In the genomic region with DNA sequence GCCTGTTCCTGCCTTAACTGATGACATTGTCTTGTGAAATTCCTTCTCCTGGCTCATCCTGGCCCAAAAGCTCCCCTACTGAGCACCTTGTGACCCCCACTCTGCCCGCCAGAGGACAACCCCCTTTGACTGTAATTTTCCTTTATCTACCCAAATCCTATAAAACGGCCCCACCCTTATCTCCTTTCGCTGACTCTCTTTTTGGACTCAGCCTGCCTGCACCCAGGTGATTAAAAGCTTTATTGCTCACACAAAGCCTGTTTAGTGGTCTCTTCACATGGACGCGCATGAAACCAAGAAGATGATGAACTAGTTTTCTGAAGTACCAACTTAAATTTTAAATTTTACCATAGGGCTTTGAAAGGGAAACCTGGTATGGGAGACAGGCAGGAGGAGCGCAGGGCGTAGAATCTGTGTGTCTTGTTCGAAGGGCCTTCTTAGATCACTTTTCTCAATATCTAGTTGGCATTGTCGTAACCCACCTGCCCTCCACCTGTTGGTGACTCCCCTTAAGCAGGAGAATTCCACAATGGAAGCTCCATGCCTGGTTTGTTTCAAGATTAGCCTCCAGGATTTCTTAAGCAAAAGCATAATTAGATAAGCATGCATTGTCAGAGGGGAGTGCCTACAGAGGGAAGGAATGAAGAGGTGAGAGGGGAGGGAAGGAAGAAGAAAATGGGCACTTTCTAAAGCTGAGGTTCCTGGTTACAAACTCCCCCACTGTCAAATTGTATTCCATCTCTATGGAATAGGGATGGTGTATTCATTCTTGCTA, we compare ENCODE assay signal across 8 cellular contexts.
DNase-seq lines count a peak whose midpoint lies in the region; ATAC-seq, FAIRE-seq and TF ChIP-seq lines count a peak whose summit lies in the region.
"Not testable (repeated sequence)": the region's sequence is repeated elsewhere in the genome, so short reads cannot be mapped to it uniquely, and the experiment has no call there.

No MANE protein-coding gene starts in this region.

- peaks cover 14% of the 10 kb centered on the region for H3F3A ChIP-seq in SK-N-SH (replicated peaks; ENCODE audit: insufficient read depth)

- H3K4me2 ChIP-seq in SK-N-SH (peak overlapping the region; percentile 57), K562 (ENCODE audit: insufficient read depth, low read length) (peak overlapping the region; percentile 58; the same call in 1 of the 2 replicates), trophoblast cell (ENCODE audit: low read length) (peak overlapping the region; percentile 23)
- not testable (repeated sequence) for H3K4me2 ChIP-seq in mesenchymal stem cell (ENCODE audit: low read length, poor library complexity, severe bottlenecking)

- not testable (repeated sequence) for TF ChIP-seq RAD21 in SK-N-SH (IDR thresholded peaks at IDR 0.05; ENCODE audit: low read length); K562 (CRISPR knock-in tag; conservative IDR thresholded peaks at IDR 0.05 in 1 of 2, IDR thresholded peaks at IDR 0.05 in 1 of 2)

- peak overlapping the region; percentile 34 for H2BK120ac ChIP-seq in mesenchymal stem cell (ENCODE audit: low read depth, low read length)
- not testable (repeated sequence) for H2BK120ac ChIP-seq in trophoblast cell (ENCODE audit: insufficient read depth, low read length, poor library complexity)

- peak overlapping the region; percentile 96 for H3K27ac Mint-ChIP-seq in HFFc6

- H3K23ac ChIP-seq in mesenchymal stem cell (ENCODE audit: low read length in 2 of 2); trophoblast cell (ENCODE audit: low read length): not testable (repeated sequence)

- not testable (repeated sequence) for TF ChIP-seq CTCF in HFFc6 (IDR thresholded peaks at IDR 0.05); SK-N-SH (IDR thresholded peaks at IDR 0.05); K562 (IDR thresholded peaks at IDR 0.05 in 2 of 3, conservative IDR thresholded peaks at IDR 0.05 in 1 of 3; ENCODE audit: insufficient read depth in 2 of 3, low read depth in 1 of 3, low read length in 3 of 3); esophagus muscularis mucosa (IDR thresholded peaks at IDR 0.05)

- H3K4me3 Mint-ChIP-seq in HFFc6 = peak overlapping the region; percentile 83

- H3K4ac ChIP-seq in mesenchymal stem cell (ENCODE audit: low read depth in 1 of 2, low read length in 2 of 2) = peak overlapping the region in 1 of 2 experiments; percentile 81
- not testable (repeated sequence) for H3K4ac ChIP-seq in trophoblast cell (ENCODE audit: low read depth, low read length)

- H4K12ac ChIP-seq in trophoblast cell (ENCODE audit: low read depth, low read length) = not testable (repeated sequence)

- H3K4me1 ChIP-seq in ACC112 (ENCODE audit: control insufficient read depth, insufficient read depth, low read length, unreplicated experiment) (peaks cover 24% of the 10 kb centered on the region), SK-N-SH (ENCODE audit: control insufficient read depth in 1 of 2, insufficient read depth in 2 of 2, low read depth in 1 of 2, low read length in 1 of 2) (peaks cover 0 to 16% of the 10 kb centered on the region in 2 experiments; a peak in 1 of 4 replicates), K562 (replicated peaks in 1 of 2; ENCODE audit: control insufficient read depth in 2 of 2, insufficient read depth in 2 of 2, low read length in 2 of 2) (peaks cover 0 to 21% of the 10 kb centered on the region in 2 experiments; a peak in 4 of 5 replicates)
- not testable (repeated sequence) for H3K4me1 ChIP-seq in esophagus muscularis mucosa; mesenchymal stem cell (ENCODE audit: control insufficient read depth, insufficient read depth, low read depth, low read length); trophoblast cell (ENCODE audit: control insufficient read depth in 1 of 2, insufficient read depth in 2 of 2, low read length in 2 of 2)

- 93% methylated on average over 9 of the region's 9 CpGs for WGBS in SK-N-SH (ENCODE audit: low lambda C conversion rate)
- 23% methylated on average over 9 of the region's 9 CpGs for WGBS in K562 (ENCODE audit: insufficient coverage, low coverage, missing lambda C conversion rate)
- 94% methylated on average over 9 of the region's 9 CpGs for WGBS in esophagus muscularis mucosa
- WGBS in mesenchymal stem cell = 78% methylated on average over 7 of the region's 9 CpGs
- no CpG with 5 or more reads among the region's 9 CpGs for WGBS in trophoblast cell (ENCODE audit: extremely low coverage, insufficient coverage, insufficient read length)

- H3K4me3 ChIP-seq in ACC112 (ENCODE audit: low read depth, low read length); SK-N-SH (ENCODE audit: low read depth in 2 of 2, low read length in 1 of 2); K562; esophagus muscularis mucosa; mesenchymal stem cell (ENCODE audit: insufficient read depth in 1 of 2, low read depth in 1 of 2, low read length in 2 of 2); trophoblast cell (ENCODE audit: low read depth, low read length): not testable (repeated sequence)

- in situ Hi-C loops in K562 (cut with MboI) = loop anchor here (5.0 kb wide), 1 partner anchor 622 kb away; no protein-coding TSS in a partner anchor

- not testable (repeated sequence) for H4K20me1 ChIP-seq in SK-N-SH (ENCODE audit: insufficient read depth); K562 (replicated peaks; ENCODE audit: control insufficient read depth, insufficient read depth, low read length)

- not testable (repeated sequence) for H3K9me1 ChIP-seq in K562 (ENCODE audit: control insufficient read depth, insufficient read depth, low read length)

- H2AK5ac ChIP-seq in mesenchymal stem cell (ENCODE audit: low read length, severe bottlenecking); trophoblast cell (ENCODE audit: low read length): not testable (repeated sequence)

- H3K9me3 ChIP-seq in SK-N-SH; K562 (replicated peaks; ENCODE audit: control insufficient read depth, insufficient read depth, low read depth, low read length); esophagus muscularis mucosa; mesenchymal stem cell (ENCODE audit: control insufficient read depth, low read length); trophoblast cell (ENCODE audit: insufficient read depth, low read depth, low read length): not testable (repeated sequence)

- intact Hi-C loops in K562 (cut with micrococcal nuclease); esophagus muscularis mucosa (cut with DNase I): not testable (repeated sequence)

- H4K91ac ChIP-seq in mesenchymal stem cell (ENCODE audit: low read length) = peak overlapping the region; percentile 46
- not testable (repeated sequence) for H4K91ac ChIP-seq in trophoblast cell (ENCODE audit: low read depth, low read length)

- not testable (repeated sequence) for H2BK5ac ChIP-seq in mesenchymal stem cell (ENCODE audit: low read depth, low read length, poor library complexity, severe bottlenecking); trophoblast cell (ENCODE audit: low read depth, low read length, poor library complexity)

- not testable (repeated sequence) for BruUV-seq in K562 (replicated peaks; lab: Mats Ljungman, UMichigan)

- not testable (repeated sequence) for H3K14ac ChIP-seq in mesenchymal stem cell (ENCODE audit: low read length in 2 of 2); trophoblast cell (ENCODE audit: low read length)

- H3K79me1 ChIP-seq in mesenchymal stem cell (replicated peaks; ENCODE audit: low read length, poor library complexity, severe bottlenecking); trophoblast cell (ENCODE audit: low read length): not testable (repeated sequence)

- DNase-seq in HFFc6; SK-N-SH; K562 (ENCODE audit: extremely low read depth in 1 of 4, low spot score in 3 of 4); mesenchymal stem cell: not testable (repeated sequence)
- DNase-seq in NCI-H82 (lab: John Stamatoyannopoulos, UW) (peak; percentile 25), esophagus muscularis mucosa (ENCODE audit: extremely low spot score) (peak; percentile 57), trophoblast cell (peak in 1 of 2 donors; percentile 66)

- H4K8ac ChIP-seq in mesenchymal stem cell (ENCODE audit: low read length); trophoblast cell (ENCODE audit: low read depth, low read length): not testable (repeated sequence)

- H3K79me2 ChIP-seq in ACC112 (ENCODE audit: control insufficient read depth, insufficient read depth, low read length, unreplicated experiment); SK-N-SH (ENCODE audit: insufficient read depth); K562 (ENCODE audit: control insufficient read depth, insufficient read depth, low read length); trophoblast cell (ENCODE audit: control insufficient read depth, insufficient read depth, low read length, poor library complexity): not testable (repeated sequence)

- POLR2A ChIA-PET in SK-N-SH (lab: Yijun Ruan, JAX) = not testable (repeated sequence)
- POLR2A ChIA-PET in K562 (lab: Yijun Ruan, JAX) = interaction anchor here (0.6 to 0.8 kb wide), 2 partner anchors 446 to 658 kb away, joined by 3 read pairs; no protein-coding TSS in a partner anchor

- FAIRE-seq in K562 (lab: Jason Lieb, UNC) = not testable (repeated sequence)

- H3K36me3 Mint-ChIP-seq in HFFc6 (ENCODE audit: low read depth) = not testable (repeated sequence)

- H3K9ac ChIP-seq in SK-N-SH (peak overlapping the region; percentile 62; the same call in 1 of the 2 replicates), K562 (ENCODE audit: insufficient read depth in 1 of 2, low read depth in 2 of 2, low read length in 2 of 2) (0 out of 4 replicates have a peak overlapping the region, but pooled peaks of 1 of the 2 experiments have one; percentile 6), mesenchymal stem cell (ENCODE audit: low read length) (peak overlapping the region; percentile 2)
- not testable (repeated sequence) for H3K9ac ChIP-seq in trophoblast cell (ENCODE audit: low read length)

- H3K27me3 Mint-ChIP-seq in HFFc6 (ENCODE audit: insufficient read depth) = not testable (repeated sequence)

- H2BK15ac ChIP-seq in mesenchymal stem cell (ENCODE audit: low read depth, poor library complexity, severe bottlenecking) = peak overlapping the region; percentile 69

- not testable (repeated sequence) for H3K27me3 ChIP-seq in ACC112 (ENCODE audit: insufficient read depth, low read length); SK-N-SH (ENCODE audit: insufficient read depth); K562 (ENCODE audit: control insufficient read depth in 2 of 2, insufficient read depth in 2 of 2, low read length in 2 of 2); esophagus muscularis mucosa; mesenchymal stem cell (ENCODE audit: control insufficient read depth in 1 of 2, insufficient read depth in 1 of 2, low read length in 2 of 2); trophoblast cell (ENCODE audit: insufficient read depth, low read length)

- H2AFZ ChIP-seq in ACC112 (ENCODE audit: low read length, unreplicated experiment) (peak overlapping the region; percentile 65), SK-N-SH (ENCODE audit: low read depth) (peak overlapping the region; percentile 81; the same call in 1 of the 2 replicates), K562 (ENCODE audit: low read depth, low read length) (peak overlapping the region; percentile 74; the same call in 1 of the 2 replicates)
- H2AFZ ChIP-seq in mesenchymal stem cell (ENCODE audit: low read depth, low read length); trophoblast cell (ENCODE audit: insufficient read depth, low read length, poor library complexity): not testable (repeated sequence)

- not testable (repeated sequence) for TF ChIP-seq POLR2A in K562 (conservative IDR thresholded peaks at IDR 0.05); esophagus muscularis mucosa (IDR thresholded peaks at IDR 0.05; ENCODE audit: low read depth)

- H3K18ac ChIP-seq in mesenchymal stem cell (ENCODE audit: low read depth in 1 of 2, low read length in 2 of 2) = peak overlapping the region in 1 of 2 experiments; percentile 59
- H3K18ac ChIP-seq in trophoblast cell (ENCODE audit: low read length) = not testable (repeated sequence)

- H3K27ac ChIP-seq in ACC112 (ENCODE audit: low read depth, low read length) = peak overlapping the region; percentile 63
- peak overlapping the region; percentile 73 to 80 for H3K27ac ChIP-seq in SK-N-SH (ENCODE audit: low read depth in 2 of 2, low read length in 1 of 2)
- peak overlapping the region; percentile 68 for H3K27ac ChIP-seq in K562 (ENCODE audit: extremely low read depth, low read depth, low read length)
- H3K27ac ChIP-seq in esophagus muscularis mucosa (replicated peaks in 1 of 4); mesenchymal stem cell (ENCODE audit: low read length, poor library complexity, severe bottlenecking): not testable (repeated sequence)
- H3K27ac ChIP-seq in trophoblast cell (ENCODE audit: low read depth, low read length) = peak overlapping the region; percentile 12

- not testable (repeated sequence) for H3K9me3 Mint-ChIP-seq in HFFc6

- CTCF ChIA-PET in SK-N-SH (lab: Yijun Ruan, JAX) = interaction anchor here (1.2 kb wide), 1 partner anchor 623 kb away, joined by 4 read pairs; no protein-coding TSS in a partner anchor
- CTCF ChIA-PET in K562 (lab: Yijun Ruan, JAX; ENCODE audit: low intra/inter-chr PET ratio) = not testable (repeated sequence)

- ATAC-seq in K562 = peak; percentile 59

- peak overlapping the region in 1 of 2 experiments; percentile 91 for H2BK12ac ChIP-seq in mesenchymal stem cell (ENCODE audit: low read length in 2 of 2)
- not testable (repeated sequence) for H2BK12ac ChIP-seq in trophoblast cell (ENCODE audit: low read length)

- not testable (repeated sequence) for H3K9me2 ChIP-seq in SK-N-SH

- peaks cover 42% of the 10 kb centered on the region for H3K4me1 Mint-ChIP-seq in HFFc6 (ENCODE audit: low read depth)

- TF ChIP-seq EP300 in SK-N-SH (IDR thresholded peaks at IDR 0.05; ENCODE audit: borderline replicate concordance in 1 of 2, low read depth in 1 of 2, low read length in 1 of 2); K562 (IDR thresholded peaks at IDR 0.05; ENCODE audit: low read length); esophagus muscularis mucosa (IDR thresholded peaks at IDR 0.05): not testable (repeated sequence)

- H3K36me3 ChIP-seq in ACC112 (ENCODE audit: insufficient read depth, low read length); SK-N-SH (replicated peaks in 1 of 2; ENCODE audit: control insufficient read depth in 1 of 2, insufficient read depth in 2 of 2, low read length in 1 of 2); K562 (ENCODE audit: control insufficient read depth, insufficient read depth, low read length); esophagus muscularis mucosa; mesenchymal stem cell (ENCODE audit: control insufficient read depth in 1 of 2, insufficient read depth in 2 of 2, low read depth in 1 of 2, low read length in 2 of 2); trophoblast cell (ENCODE audit: control insufficient read depth in 1 of 2, insufficient read depth in 2 of 2, low read length in 2 of 2): not testable (repeated sequence)
